ENCODE assay signal across 9 cellular contexts in the genomic region with DNA sequence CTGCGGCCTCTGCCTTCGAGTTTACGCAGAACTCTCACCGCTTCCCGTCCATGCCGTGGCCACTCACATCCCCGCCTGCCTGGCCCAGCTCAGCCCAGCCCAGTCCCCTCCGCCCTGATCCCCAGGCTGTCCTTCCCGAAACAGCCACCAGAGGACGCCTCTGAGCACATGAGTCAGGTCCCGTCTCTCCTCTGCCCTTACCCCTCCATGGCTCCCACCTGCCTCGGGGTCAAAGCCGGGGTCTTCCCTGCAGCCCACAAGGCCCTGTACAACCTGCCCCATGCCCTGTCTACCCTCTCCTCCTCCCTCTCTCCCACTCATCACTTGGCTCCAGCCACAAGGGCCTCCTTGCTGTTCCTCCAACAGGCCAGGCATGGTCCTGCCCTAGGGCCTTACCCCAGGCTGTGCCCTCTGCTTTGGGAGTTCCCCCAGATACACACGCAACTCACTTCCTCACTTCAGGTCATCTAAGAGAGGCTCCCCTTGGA. TPM values are rescaled to one million over a fixed set of nuclear protein-coding genes. Genes with fewer than 3 reads are reported as not detected.
A peak's percentile ranks its signal among the peaks of the same experiment; 100 is the strongest.
DNase-seq lines count a peak whose midpoint lies in the region; ATAC-seq and TF ChIP-seq lines count a peak whose summit lies in the region.
"Had no signal": no experiment of that assay in that cellular context is flagged by ENCODE, and none has a peak within 500 bp of the region (broad histone marks: within the 10 kb centered on the region; RNA-seq: fewer than 3 reads in every experiment).

No MANE protein-coding gene starts in this region.

- H3K4me3 ChIP-seq in fibroblast of lung (replicated peaks in 1 of 4; ENCODE audit: control extremely low read depth in 1 of 4, insufficient read depth in 1 of 4, low read depth in 3 of 4, low read length in 4 of 4) = no peak overlapping the region
- no peak overlapping the region for H3K4me3 ChIP-seq in ovary
- H3K4me3 ChIP-seq in aorta (ENCODE audit: low read length in 2 of 2) = no peak overlapping the region
- H3K4me3 ChIP-seq: SK-N-MC had no signal

- peak; percentile 55 for ATAC-seq in aorta (ENCODE audit: low FRiP score)
- no peak for ATAC-seq in HG03460 (IDR thresholded peaks at IDR 0.05; ENCODE audit: unreplicated experiment)

- H3K27ac ChIP-seq in fibroblast of lung (ENCODE audit: insufficient read depth, low read length) (no peak overlapping the region), ovary (no peak overlapping the region), aorta (ENCODE audit: low read depth in 1 of 2, low read length in 2 of 2) (no peak overlapping the region)
- H3K27ac ChIP-seq: SK-N-MC had no signal

- H3K4me1 ChIP-seq in fibroblast of lung (ENCODE audit: control insufficient read depth, extremely low read depth, insufficient read depth, low read length) (no peaks in the 10 kb centered on the region), ovary (ENCODE audit: insufficient read depth) (no peaks in the 10 kb centered on the region), aorta (ENCODE audit: control insufficient read depth in 1 of 2, insufficient read depth in 2 of 2, low read length in 2 of 2) (no peaks in the 10 kb centered on the region)

- H2AFZ ChIP-seq in fibroblast of lung (ENCODE audit: low read length) = no peak overlapping the region

- no peak overlapping the region for H3K4me2 ChIP-seq in fibroblast of lung (ENCODE audit: extremely low read depth, insufficient read depth, low read length)

- H3K9ac ChIP-seq in fibroblast of lung (ENCODE audit: insufficient read depth, low read length) = no peak overlapping the region

- no peaks in the 10 kb centered on the region for H3K27me3 ChIP-seq in fibroblast of lung (ENCODE audit: control insufficient read depth, insufficient read depth, low read length)
- H3K27me3 ChIP-seq in ovary = no peaks in the 10 kb centered on the region
- no peaks in the 10 kb centered on the region for H3K27me3 ChIP-seq in aorta (ENCODE audit: control insufficient read depth in 1 of 2, insufficient read depth in 2 of 2, low read length in 1 of 2)

- TF ChIP-seq CTCF in fibroblast of lung (conservative IDR thresholded peaks at IDR 0.05 in 1 of 2, IDR thresholded peaks at IDR 0.05 in 1 of 2; ENCODE audit: low read depth in 1 of 2, low read length in 2 of 2) (peak; percentile 71 to 93), ovary (IDR thresholded peaks at IDR 0.05) (peak in 2 of 3 donors; percentile 28 to 38)

- peak; percentile 53 for DNase-seq in EL
- DNase-seq in NCI-H69 (lab: John Stamatoyannopoulos, UW) = peak; percentile 69
- peak; percentile 92 for DNase-seq in activated CD8-positive, alpha-beta memory T cell treated with anti-CD3 and anti-CD28 coated beads, Interleukin-2, amount 50 U/mL, for 48 hours
- peak in 1 of 2 donors; percentile 47 for DNase-seq in fibroblast of lung (ENCODE audit: low read depth in 2 of 2)
- DNase-seq in ovary = peak in 3 of 5 donors; percentile 53 to 70 (median 62)
- DNase-seq in aorta = peak in 1 of 2 donors; percentile 87
- DNase-seq in NCI-H1105 treated with DMSO at 0.1 percent for 48 hours (lab: John Stamatoyannopoulos, UW) = no peak

- H3K36me3 ChIP-seq in fibroblast of lung (ENCODE audit: control insufficient read depth, insufficient read depth, low read length) = no peaks in the 10 kb centered on the region
- no peaks in the 10 kb centered on the region for H3K36me3 ChIP-seq in ovary
- H3K36me3 ChIP-seq in aorta (ENCODE audit: control insufficient read depth in 1 of 2, insufficient read depth in 2 of 2, low read length in 1 of 2) = no peaks in the 10 kb centered on the region

- H4K20me1 ChIP-seq in fibroblast of lung (ENCODE audit: control insufficient read depth, extremely low read depth, insufficient read depth, low read length) = no peaks in the 10 kb centered on the region

- no peak for TF ChIP-seq POLR2A in ovary (IDR thresholded peaks at IDR 0.05)

- TF ChIP-seq EP300 in ovary (IDR thresholded peaks at IDR 0.05) = no peak

- intact Hi-C loops in ovary (cut with DNase I) (no loop called here), aorta (cut with DNase I) (no loop called here)

- WGBS in ovary, 3 donors = 36 to 52% (median 44%) methylated on average over 14 of the region's 14 CpGs
- WGBS in aorta, 2 donors = 64 to 66% methylated on average over 14 of the region's 14 CpGs

- H3K9me3 ChIP-seq in fibroblast of lung (ENCODE audit: control insufficient read depth, insufficient read depth, low read depth, low read length) (no peaks in the 10 kb centered on the region), ovary (no peaks in the 10 kb centered on the region), aorta (ENCODE audit: control insufficient read depth, low read length) (no peaks in the 10 kb centered on the region)

- H3K79me2 ChIP-seq in fibroblast of lung (ENCODE audit: control insufficient read depth, insufficient read depth, low read length) = no peaks in the 10 kb centered on the region

RNA-seq across cellular contexts. Expression of gene SEMA6B, which starts 8.1 kb away (rescaled TPM):
- total RNA-seq in fibroblast of lung (under 0.01 TPM in 2 replicates), ovary (1 to 10 TPM; 1.3 to 9.7 (median 5.5) TPM), aorta (10 to 100 TPM; 25.6 to 32.0 TPM)
- polyA plus RNA-seq in fibroblast of lung (0.07 and 0.31 TPM in 2 replicates), ovary (1 to 10 TPM in 1 of 2 donors, under 1 TPM in 1; 0.77 to 7.6 TPM), aorta (1 to 10 TPM in 1 of 2 donors, under 1 TPM in 1; 0.43 to 1.5 TPM)
- 0.16 and 0.45 TPM in 2 replicates for polyA plus RNA-seq in fibroblast of lung (2012)
- polyA minus RNA-seq in fibroblast of lung (ENCODE audit: low replicate concordance) = 0.33 and 1.6 TPM in 2 replicates

RNA-seq across cellular contexts. Expression of gene LRG1, which starts 27.8 kb away (rescaled TPM):
- not detected in 2 replicates for total RNA-seq in fibroblast of lung
- 0.10 TPM in 1 of 2 replicates, not detected in the other for polyA plus RNA-seq in fibroblast of lung
- not detected in 2 replicates for polyA plus RNA-seq in fibroblast of lung (2012)
- polyA minus RNA-seq in fibroblast of lung (ENCODE audit: low replicate concordance) = 0.07 TPM in 1 of 2 replicates, not detected in the other
- total RNA-seq in ovary = 1 to 10 TPM; 1.3 to 7.6 (median 3.6) TPM
- polyA plus RNA-seq in ovary = 1 to 10 TPM in 1 of 2 donors, under 1 TPM in 1; 0.33 to 2.1 TPM
- total RNA-seq in aorta = 1 to 10 TPM; 1.4 to 2.8 TPM
- polyA plus RNA-seq in aorta = 1 to 10 TPM in 1 of 2 donors, under 1 TPM in 1; 0.75 to 1.5 TPM

RNA-seq across cellular contexts. Expression of gene PLIN5, which starts 32.6 kb away (rescaled TPM):
- total RNA-seq in fibroblast of lung (not detected in 2 replicates), ovary (100 to 1,000 TPM in 4 of 7 donors, 10 to 100 TPM in 3; 26.0 to 149 (median 131) TPM), aorta (1 to 10 TPM; 2.0 to 3.8 TPM)
- polyA plus RNA-seq in fibroblast of lung (not detected in 2 replicates), ovary (10 to 100 TPM in 1 of 2 donors, 1 to 10 TPM in 1; 8.8 to 85.0 TPM), aorta (1 to 10 TPM in 1 of 2 donors, under 1 TPM in 1; 0.38 to 2.4 TPM)
- not detected in 2 replicates for polyA plus RNA-seq in fibroblast of lung (2012)
- polyA minus RNA-seq in fibroblast of lung (ENCODE audit: low replicate concordance) = not detected in 2 replicates

RNA-seq across cellular contexts. Expression of gene PLIN4, which starts 49.3 kb away (rescaled TPM):
- 2.6 and 5.3 TPM in 2 replicates for total RNA-seq in fibroblast of lung
- 0.05 and 0.07 TPM in 2 replicates for polyA plus RNA-seq in fibroblast of lung
- polyA plus RNA-seq in fibroblast of lung (2012) = 0.25 and 0.30 TPM in 2 replicates
- polyA minus RNA-seq in fibroblast of lung (ENCODE audit: low replicate concordance) = 0.04 and 0.67 TPM in 2 replicates
- 10 to 100 TPM in 5 of 7 donors, 1 to 10 TPM in 2; 3.7 to 55.1 (median 23.6) TPM for total RNA-seq in ovary
- 1 to 10 TPM; 1.6 to 9.6 TPM for polyA plus RNA-seq in ovary
- total RNA-seq in aorta = 1 to 10 TPM; 5.7 to 7.4 TPM
- under 1 TPM; 0.61 to 0.63 TPM for polyA plus RNA-seq in aorta

Comparison
In these comparisons a context has a peak if more than half of its experiments do, and no peak if none do; other contexts are left out.
1. RNA of gene PLIN5, which starts 32.6 kb away (total RNA-seq): 26.0 to 149 TPM in ovary; 2.0 to 3.8 TPM in aorta and not detected in fibroblast of lung; every median in the first group is over 4 times any median in the second.